1 cellular context compared by ENCODE assay signal in genomic region chr11:118222437-118222836, GRCh38.
TF ChIP-seq lines count a peak whose summit lies in the region.

No MANE protein-coding gene starts in this region.

TF ChIP-seq in SK-N-SH treated with all-trans-retinoic acid at 6 μM for 48 hours, 23 proteins besides CTCF, POLR2A, EP300 and RAD21 (continued from another document):
- TF ChIP-seq, protein P1, sequence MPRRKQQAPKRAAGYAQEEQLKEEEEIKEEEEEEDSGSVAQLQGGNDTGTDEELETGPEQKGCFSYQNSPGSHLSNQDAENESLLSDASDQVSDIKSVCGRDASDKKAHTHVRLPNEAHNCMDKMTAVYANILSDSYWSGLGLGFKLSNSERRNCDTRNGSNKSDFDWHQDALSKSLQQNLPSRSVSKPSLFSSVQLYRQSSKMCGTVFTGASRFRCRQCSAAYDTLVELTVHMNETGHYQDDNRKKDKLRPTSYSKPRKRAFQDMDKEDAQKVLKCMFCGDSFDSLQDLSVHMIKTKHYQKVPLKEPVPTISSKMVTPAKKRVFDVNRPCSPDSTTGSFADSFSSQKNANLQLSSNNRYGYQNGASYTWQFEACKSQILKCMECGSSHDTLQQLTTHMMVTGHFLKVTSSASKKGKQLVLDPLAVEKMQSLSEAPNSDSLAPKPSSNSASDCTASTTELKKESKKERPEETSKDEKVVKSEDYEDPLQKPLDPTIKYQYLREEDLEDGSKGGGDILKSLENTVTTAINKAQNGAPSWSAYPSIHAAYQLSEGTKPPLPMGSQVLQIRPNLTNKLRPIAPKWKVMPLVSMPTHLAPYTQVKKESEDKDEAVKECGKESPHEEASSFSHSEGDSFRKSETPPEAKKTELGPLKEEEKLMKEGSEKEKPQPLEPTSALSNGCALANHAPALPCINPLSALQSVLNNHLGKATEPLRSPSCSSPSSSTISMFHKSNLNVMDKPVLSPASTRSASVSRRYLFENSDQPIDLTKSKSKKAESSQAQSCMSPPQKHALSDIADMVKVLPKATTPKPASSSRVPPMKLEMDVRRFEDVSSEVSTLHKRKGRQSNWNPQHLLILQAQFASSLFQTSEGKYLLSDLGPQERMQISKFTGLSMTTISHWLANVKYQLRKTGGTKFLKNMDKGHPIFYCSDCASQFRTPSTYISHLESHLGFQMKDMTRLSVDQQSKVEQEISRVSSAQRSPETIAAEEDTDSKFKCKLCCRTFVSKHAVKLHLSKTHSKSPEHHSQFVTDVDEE (CRISPR knock-in tag; IDR thresholded peaks at IDR 0.05) = no peak
- no peak for TF ChIP-seq TOX (CRISPR knock-in tag; IDR thresholded peaks at IDR 0.05; ENCODE audit: borderline replicate concordance)
- no peak for TF ChIP-seq ZNF8 (CRISPR knock-in tag; IDR thresholded peaks at IDR 0.05)
- no peak for TF ChIP-seq ZFP30 (CRISPR knock-in tag; IDR thresholded peaks at IDR 0.05)
- no peak for TF ChIP-seq GLIS3 (CRISPR knock-in tag; IDR thresholded peaks at IDR 0.05)
- TF ChIP-seq ISL1 (CRISPR knock-in tag; IDR thresholded peaks at IDR 0.05) = no peak
